ENCODE assay signal across 18 cellular contexts in genomic region chr12:79521576-79521975, GRCh38.
"Had no signal": no experiment of that assay in that cellular context is flagged by ENCODE, and none has a peak within 500 bp of the region (broad histone marks: within the 10 kb centered on the region; RNA-seq: fewer than 3 reads in every experiment).

No MANE protein-coding gene starts in this region.

- H3K36me3 ChIP-seq: esophagus muscularis mucosa, neutrophil had no signal

- H3K4me3 ChIP-seq: esophagus muscularis mucosa had no signal

- H3K9me3 ChIP-seq: esophagus muscularis mucosa, neutrophil had no signal

- H3K79me2 ChIP-seq: parathyroid adenoma had no signal

- H3K9me3 Mint-ChIP-seq: activated CD4-positive, alpha-beta memory T cell treated with anti-CD3 and anti-CD28 coated beads for 36 hours; activated naive CD8-positive, alpha-beta T cell treated with anti-CD3 and anti-CD28 coated beads for 36 hours; immature natural killer cell; T-cell had no signal

- DNase-seq: activated B cell treated with CpG ODN at 0.5 μM for 24 hours; activated CD4-positive, alpha-beta memory T cell treated with anti-CD3 and anti-CD28 coated beads for 36 hours; activated CD4-positive, alpha-beta T cell treated with anti-CD3 and anti-CD28 coated beads for 4 hours; activated naive CD4-positive, alpha-beta T cell; activated naive CD8-positive, alpha-beta T cell treated with anti-CD3 and anti-CD28 coated beads for 36 hours; amniotic stem cell; central memory CD4-positive, alpha-beta T cell; immature natural killer cell; mesendoderm; natural killer cell; stimulated activated naive B cell treated with anti-CD40 and anti-IgM and Interleukin-4, amounts not matched to agents 10 μg/mL and 1 μg/mL and 100 μg/mL, for 72 hours; T-cell had no signal

- H3K27ac Mint-ChIP-seq: activated B cell treated with CpG ODN at 0.5 μM for 24 hours; activated CD4-positive, alpha-beta memory T cell treated with anti-CD3 and anti-CD28 coated beads for 36 hours; activated naive CD8-positive, alpha-beta T cell treated with anti-CD3 and anti-CD28 coated beads for 36 hours; immature natural killer cell; natural killer cell; stimulated activated naive B cell treated with anti-CD40 and anti-IgM and Interleukin-4, amounts not matched to agents 10 μg/mL and 1 μg/mL and 100 μg/mL, for 72 hours; T-cell had no signal

- ATAC-seq: natural killer cell; stimulated activated naive B cell treated with anti-CD40 and anti-IgM and Interleukin-4, amounts not matched to agents 10 μg/mL and 1 μg/mL and 100 μg/mL, for 72 hours; T-cell had no signal

- H3K9ac ChIP-seq: parathyroid adenoma had no signal

- H3K36me3 Mint-ChIP-seq: activated CD4-positive, alpha-beta memory T cell treated with anti-CD3 and anti-CD28 coated beads for 36 hours; activated naive CD8-positive, alpha-beta T cell treated with anti-CD3 and anti-CD28 coated beads for 36 hours; brain; immature natural killer cell; natural killer cell; T-cell had no signal

- H3K27me3 ChIP-seq: esophagus muscularis mucosa, neutrophil had no signal

- H3K27ac ChIP-seq: esophagus muscularis mucosa, neutrophil, parathyroid adenoma had no signal

- H3K4me1 Mint-ChIP-seq: activated B cell treated with CpG ODN at 0.5 μM for 24 hours; activated naive CD8-positive, alpha-beta T cell treated with anti-CD3 and anti-CD28 coated beads for 36 hours; immature natural killer cell; natural killer cell; stimulated activated naive B cell treated with anti-CD40 and anti-IgM and Interleukin-4, amounts not matched to agents 10 μg/mL and 1 μg/mL and 100 μg/mL, for 72 hours; T-cell had no signal

- H3K4me3 Mint-ChIP-seq: activated B cell treated with CpG ODN at 0.5 μM for 24 hours; activated CD4-positive, alpha-beta memory T cell treated with anti-CD3 and anti-CD28 coated beads for 36 hours; activated naive CD8-positive, alpha-beta T cell treated with anti-CD3 and anti-CD28 coated beads for 36 hours; immature natural killer cell; natural killer cell; stimulated activated naive B cell treated with anti-CD40 and anti-IgM and Interleukin-4, amounts not matched to agents 10 μg/mL and 1 μg/mL and 100 μg/mL, for 72 hours; T-cell had no signal

- H3K27me3 Mint-ChIP-seq: activated B cell treated with CpG ODN at 0.5 μM for 24 hours; activated naive CD8-positive, alpha-beta T cell treated with anti-CD3 and anti-CD28 coated beads for 36 hours; stimulated activated naive B cell treated with anti-CD40 and anti-IgM and Interleukin-4, amounts not matched to agents 10 μg/mL and 1 μg/mL and 100 μg/mL, for 72 hours; T-cell had no signal

- FAIRE-seq: colon, endometrium had no signal
